In the genomic region with DNA sequence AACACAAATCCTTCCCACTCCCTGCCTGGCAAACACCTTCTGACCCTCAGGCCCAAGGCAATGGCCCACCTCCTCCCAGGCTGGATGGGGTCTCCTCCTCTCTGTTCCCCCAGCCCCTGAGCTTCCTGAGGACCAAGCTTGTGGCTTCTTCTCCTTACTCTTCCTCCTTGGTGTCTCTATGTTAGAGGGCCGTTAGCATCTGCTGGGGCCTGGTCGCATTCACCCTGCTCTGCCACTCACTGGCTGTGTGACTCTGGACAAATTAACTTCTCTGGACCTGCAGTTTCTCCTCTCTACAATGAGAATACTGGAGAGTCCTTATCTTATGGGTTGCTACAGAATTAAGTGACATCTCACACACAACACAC, we compare ENCODE assay signal across 9 cellular contexts. TPM values are rescaled to one million over a fixed set of nuclear protein-coding genes. Genes with fewer than 3 reads are reported as not detected.
DNase-seq lines count a peak whose midpoint lies in the region; ATAC-seq and TF ChIP-seq lines count a peak whose summit lies in the region.
"Had no signal": no experiment of that assay in that cellular context is flagged by ENCODE, and none has a peak within 500 bp of the region (broad histone marks: within the 10 kb centered on the region; RNA-seq: fewer than 3 reads in every experiment).

No MANE protein-coding gene starts in this region.

- H3K9me2 ChIP-seq in Karpas-422 (replicated peaks; ENCODE audit: insufficient read depth, low read length), result no peaks in the 10 kb centered on the region

- no peaks in the 10 kb centered on the region for H3K27me3 Mint-ChIP-seq in central memory CD8-positive, alpha-beta T cell

- peak overlapping the region; percentile 72 for H3K27ac ChIP-seq in A673 (ENCODE audit: low read depth, low read length, poor library complexity, severe bottlenecking)
- H3K27ac ChIP-seq in Karpas-422 (ENCODE audit: low read length), result no peak overlapping the region

- BruUV-seq in A673 (replicated peaks; lab: Mats Ljungman, UMichigan), result TSS peak; percentile 82

- H3K27me3 ChIP-seq in A673 (replicated peaks; ENCODE audit: insufficient read depth, low read depth, low read length, poor library complexity) (no peaks in the 10 kb centered on the region), Karpas-422 (ENCODE audit: low read length) (no peaks in the 10 kb centered on the region)

- peak overlapping the region; percentile 93 for H3K27ac Mint-ChIP-seq in central memory CD8-positive, alpha-beta T cell (ENCODE audit: low read depth)

- no peaks in the 10 kb centered on the region for H4K20me1 ChIP-seq in Karpas-422 (ENCODE audit: insufficient read depth, low read depth, low read length)

- peaks cover 34% of the 10 kb centered on the region for H3K4me1 ChIP-seq in A673 (ENCODE audit: insufficient read depth, low read length, poor library complexity, severe bottlenecking)
- peaks cover 34% of the 10 kb centered on the region for H3K4me1 ChIP-seq in Karpas-422 (ENCODE audit: low read length)

- CTCF ChIA-PET in A673 (lab: Charles Lee), result interaction anchor here (0.6 kb wide), 1 partner anchor 15 kb away, joined by 3 read pairs; no protein-coding TSS in a partner anchor

- POLR2A ChIA-PET in A673 (lab: Charles Lee; ENCODE audit: low non-redundant PET), result no interaction called here

- ATAC-seq in central memory CD8-positive, alpha-beta T cell (replicated peaks; ENCODE audit: extremely low read depth, poor library complexity, severe bottlenecking), result no peak
- no peak for ATAC-seq in HG02884 (IDR thresholded peaks at IDR 0.05; ENCODE audit: unreplicated experiment)

- no peak for TF ChIP-seq CTCF in A673 (conservative IDR thresholded peaks at IDR 0.05; ENCODE audit: low read depth, low read length)

- no peaks in the 10 kb centered on the region for H3K9me3 ChIP-seq in A673 (ENCODE audit: low read depth, low read length, poor library complexity, severe bottlenecking)
- H3K9me3 ChIP-seq in Karpas-422 (ENCODE audit: low read length), result no peaks in the 10 kb centered on the region
- H3K9me3 ChIP-seq: mucosa of descending colon had no signal

- peak overlapping the region; percentile 97 for H3K4me2 ChIP-seq in Karpas-422 (ENCODE audit: low read depth, low read length, poor library complexity, severe bottlenecking)

- H3K9me3 Mint-ChIP-seq in central memory CD8-positive, alpha-beta T cell, result no peaks in the 10 kb centered on the region

- peak overlapping the region; percentile 85 for H2AFZ ChIP-seq in Karpas-422 (ENCODE audit: low read length)

- no peak for DNase-seq in A673 (ENCODE audit: low spot score)
- DNase-seq in Karpas-422, result no peak
- DNase-seq in central memory CD8-positive, alpha-beta T cell (ENCODE audit: low spot score in 2 of 2), result no peak
- DNase-seq in myocyte (ENCODE audit: low read depth), result peak; percentile 44
- no peak for DNase-seq in HUDEP-2 (lab: John Stamatoyannopoulos, UW; ENCODE audit: unreplicated experiment in 76 of 76)
- DNase-seq in activated effector memory CD4-positive, alpha-beta T cell treated with anti-CD3 and anti-CD28 coated beads, Interleukin-2, amount 50 U/mL, for 16 hours, result no peak
- DNase-seq in mucosa of gallbladder (ENCODE audit: low spot score), result no peak

- H3K36me3 ChIP-seq in A673 (ENCODE audit: insufficient read depth, low read length, poor library complexity, severe bottlenecking), result no peaks in the 10 kb centered on the region
- H3K36me3 ChIP-seq in Karpas-422 (ENCODE audit: insufficient read depth, low read length), result no peaks in the 10 kb centered on the region

- H3K36me3 Mint-ChIP-seq in central memory CD8-positive, alpha-beta T cell (ENCODE audit: insufficient read depth), result peaks cover 5% of the 10 kb centered on the region

- peaks cover 51% of the 10 kb centered on the region for H3K4me1 Mint-ChIP-seq in central memory CD8-positive, alpha-beta T cell

- H3K79me2 ChIP-seq in Karpas-422 (ENCODE audit: low read length), result no peaks in the 10 kb centered on the region

- H3K4me3 Mint-ChIP-seq in central memory CD8-positive, alpha-beta T cell, result peak overlapping the region; percentile 98

- H3K9ac ChIP-seq in Karpas-422 (ENCODE audit: low read length), result peak overlapping the region; percentile 77

- intact Hi-C loops in A673 (cut with micrococcal nuclease; ENCODE audit: unreplicated experiment), result loop anchor here (5.0 kb wide), 1 partner anchor 75 kb away; a partner anchor contains a TSS

- H3K4me3 ChIP-seq in A673 (ENCODE audit: low read depth, low read length, poor library complexity, severe bottlenecking) (no peak overlapping the region), Karpas-422 (ENCODE audit: low read length) (peak overlapping the region; percentile 78)

RNA-seq across cellular contexts. Expression of a gene that starts 0.7 kb away (rescaled TPM):
- 81.8 and 218 TPM in 2 replicates for total RNA-seq in A673 (2021)
- total RNA-seq in Karpas-422 (2014; rRNA removed; shearing (Covaris generic); ENCODE audit: low replicate concordance), result 292 and 385 TPM in 2 replicates
- total RNA-seq in myocyte, result 7.1 and 18.6 TPM in 2 replicates
- polyA plus RNA-seq in myocyte (2012), result 374 TPM
- 157 TPM for total RNA-seq in mucosa of gallbladder

RNA-seq across cellular contexts. Expression of a gene that starts 17.9 kb away (rescaled TPM):
- total RNA-seq in A673 (2021) (21.6 and 50.6 TPM in 2 replicates), myocyte (24.7 and 26.6 TPM in 2 replicates), mucosa of gallbladder (137 TPM)
- not detected in 2 replicates for total RNA-seq in Karpas-422 (2014; rRNA removed; shearing (Covaris generic); ENCODE audit: low replicate concordance)
- 54.0 TPM for polyA plus RNA-seq in myocyte (2012)

RNA-seq across cellular contexts. Expression of a gene that starts 18.3 kb away (rescaled TPM):
- total RNA-seq in A673 (2021), result not detected in 2 replicates
- total RNA-seq in Karpas-422 (2014; rRNA removed; shearing (Covaris generic); ENCODE audit: low replicate concordance), result not detected in 2 replicates
- total RNA-seq in myocyte, result not detected in 2 replicates
- 4.3 TPM for polyA plus RNA-seq in myocyte (2012)
- total RNA-seq in mucosa of gallbladder, result 1.4 TPM

RNA-seq across cellular contexts. Expression of a gene that starts 24.8 kb away (rescaled TPM):
- total RNA-seq in A673 (2021), result 0.49 TPM in 1 of 2 replicates, not detected in the other
- total RNA-seq in Karpas-422 (2014; rRNA removed; shearing (Covaris generic); ENCODE audit: low replicate concordance), result not detected in 2 replicates
- not detected in 2 replicates for total RNA-seq in myocyte
- 0.19 TPM for polyA plus RNA-seq in myocyte (2012)
- 4.6 TPM for total RNA-seq in mucosa of gallbladder

RNA-seq across cellular contexts. Expression of a gene that starts 30.8 kb away (rescaled TPM):
- total RNA-seq in A673 (2021) (not detected in 2 replicates), myocyte (not detected in 2 replicates), mucosa of gallbladder (1.9 TPM)
- total RNA-seq in Karpas-422 (2014; rRNA removed; shearing (Covaris generic); ENCODE audit: low replicate concordance), result not detected in 2 replicates
- polyA plus RNA-seq in myocyte (2012), result not detected

Comparison
In these comparisons a context has a peak if more than half of its experiments do, and no peak if none do; other contexts are left out.
1. RNA of a gene that starts 17.9 kb away (total RNA-seq): 137 TPM in mucosa of gallbladder (single experiment), 21.6 to 50.6 TPM in A673 and 24.7 to 26.6 TPM in myocyte; not detected in Karpas-422; every median in the first group is over 10 times any median in the second.